8 cellular contexts compared by ENCODE assay signal in the genomic region with DNA sequence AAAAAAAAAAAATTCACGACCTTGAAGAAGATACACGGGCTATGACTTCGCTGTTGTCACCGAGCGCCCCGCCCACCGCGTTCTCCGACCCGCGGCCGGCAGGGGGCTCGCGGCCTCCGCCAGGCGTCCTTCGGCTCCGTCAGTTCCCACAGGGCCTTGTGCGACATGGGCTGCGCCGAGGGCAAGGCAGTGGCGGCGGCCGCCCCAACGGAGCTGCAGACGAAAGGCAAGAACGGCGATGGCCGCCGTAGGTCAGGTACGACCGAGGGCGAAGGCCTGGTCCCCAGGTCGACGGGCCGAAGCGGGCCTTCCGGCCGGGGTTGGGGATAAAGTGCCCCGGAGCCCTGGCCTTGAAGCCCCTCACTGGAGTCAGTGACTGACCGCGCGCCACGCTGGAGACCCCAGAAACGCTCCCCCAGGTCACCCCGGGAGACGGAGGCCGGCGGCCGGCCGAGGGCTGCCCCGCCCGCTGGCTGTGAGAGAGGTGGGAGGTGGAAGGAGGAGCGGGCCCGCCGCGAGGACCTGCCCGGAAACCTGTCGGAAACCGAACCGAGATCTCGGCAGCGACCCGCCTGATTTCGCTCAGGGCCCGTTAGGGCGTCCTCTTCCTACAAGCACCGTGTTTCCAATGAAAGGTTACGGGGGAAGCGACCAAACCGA. TPM values are rescaled to one million over a fixed set of nuclear protein-coding genes. Genes with fewer than 3 reads are reported as not detected.
A peak's percentile ranks its signal among the peaks of the same experiment; 100 is the strongest.
DNase-seq lines count a peak whose midpoint lies in the region; ATAC-seq, FAIRE-seq and TF ChIP-seq lines count a peak whose summit lies in the region.

A gene (plus strand): TSS at position 142 of the 660 bp plus-strand sequence. CDS start 24 bp downstream, at position 166.

- H3K36me3 Mint-ChIP-seq in activated naive CD4-positive, alpha-beta T cell treated with anti-CD3 and anti-CD28 coated beads, Interleukin-2, amount 50 U/mL, for 72 hours: peaks cover 0 to 11% of the 10 kb centered on the region in 2 donors

- H3K9me3 Mint-ChIP-seq in activated naive CD4-positive, alpha-beta T cell treated with anti-CD3 and anti-CD28 coated beads, Interleukin-2, amount 50 U/mL, for 72 hours: peaks cover 0 to 10% of the 10 kb centered on the region in 2 donors

- H3K36me3 ChIP-seq in cardiac muscle cell (no peaks in the 10 kb centered on the region), parathyroid adenoma (ENCODE audit: control insufficient read depth, insufficient read depth, low read length) (no peaks in the 10 kb centered on the region), thyroid gland (no peaks in the 10 kb centered on the region)

- H3K27ac ChIP-seq in A549: peak within 1 kb of the TSS; percentile 95 to 98
- H3K27ac ChIP-seq in cardiac muscle cell: no peak within 1 kb of the TSS
- peak within 1 kb of the TSS; percentile 61 for H3K27ac ChIP-seq in parathyroid adenoma
- peak within 1 kb of the TSS; percentile 26 to 57 (median 37) for H3K27ac ChIP-seq in thyroid gland

- FAIRE-seq in A549 (lab: Jason Lieb, UNC): no peak

- TF ChIP-seq RAD21 in A549 (conservative IDR thresholded peaks at IDR 0.05 in 1 of 2, IDR thresholded peaks at IDR 0.05 in 1 of 2): peak; percentile 90 to 96

- H3K4me3 ChIP-seq in A549 (peak within 1 kb of the TSS; percentile 76), cardiac muscle cell (peak within 1 kb of the TSS; percentile 29), parathyroid adenoma (ENCODE audit: low read depth, low read length) (peak within 1 kb of the TSS; percentile 40), thyroid gland (replicated peaks in 1 of 3) (peak within 1 kb of the TSS; percentile 11 to 36 (median 28))

- no peaks in the 10 kb centered on the region for H3K79me2 ChIP-seq in parathyroid adenoma

- intact Hi-C loops in thyroid gland (cut with DNase I): loop anchor here (5.0 kb wide), 1 partner anchor 72 kb away; no protein-coding TSS in a partner anchor

- WGBS in A549 (ENCODE audit: missing lambda C conversion rate): under 1% methylated on average over 48 of the region's 71 CpGs
- WGBS in thyroid gland, 2 donors: 8 to 14% methylated on average over 18 to 29 of the region's 71 CpGs

- no peak for TF ChIP-seq EP300 in A549 (IDR thresholded peaks at IDR 0.05)

- ATAC-seq in A549: peak; percentile 73 to 77
- peak; percentile 94 for ATAC-seq in GM18867 (IDR thresholded peaks at IDR 0.05; ENCODE audit: unreplicated experiment)
- peak; percentile 87 for ATAC-seq in HG03108 (IDR thresholded peaks at IDR 0.05; ENCODE audit: unreplicated experiment)
- ATAC-seq in activated naive CD4-positive, alpha-beta T cell treated with anti-CD3 and anti-CD28 coated beads, Interleukin-2, amount 50 U/mL, for 72 hours: peak; percentile 83 to 90

- POLR2A ChIA-PET in A549 (lab: Yijun Ruan, JAX): interaction anchor here (0.6 to 2.6 kb wide), 10 partner anchors 34 to 103 kb away, joined by 3 to 24 read pairs (median 4); no protein-coding TSS in a partner anchor

- peak; percentile 82 for TF ChIP-seq POLR2A in A549 (IDR thresholded peaks at IDR 0.05; ENCODE audit: low read length)
- peak in 1 of 2 donors; percentile 59 for TF ChIP-seq POLR2A in thyroid gland (IDR thresholded peaks at IDR 0.05)

- no peak within 1 kb of the TSS for H3K9ac ChIP-seq in parathyroid adenoma

- peak within 1 kb of the TSS; percentile 100 for H2AFZ ChIP-seq in parathyroid adenoma

- H3K4me1 ChIP-seq in A549 (peaks cover 46% of the 10 kb centered on the region), cardiac muscle cell (ENCODE audit: low read depth) (peaks cover 4% of the 10 kb centered on the region), parathyroid adenoma (peaks cover 18% of the 10 kb centered on the region), thyroid gland (peaks cover 4 to 32% of the 10 kb centered on the region in 2 donors)

- DNase-seq in A549 (ENCODE audit: low read depth in 1 of 2, low spot score in 1 of 2) (peak; percentile 93 to 94), SKM-1 treated with dmso at 0.1 percent for 144 hours (lab: John Stamatoyannopoulos, UW; ENCODE audit: unreplicated experiment) (peak; percentile 43), cardiac muscle cell (ENCODE audit: low read depth in 1 of 2, low spot score in 1 of 2) (peak; percentile 86 to 87), thyroid gland (peak; percentile 85 to 87)
- DNase-seq in activated naive CD4-positive, alpha-beta T cell treated with anti-CD3 and anti-CD28 coated beads, Interleukin-2, amount 50 U/mL, for 72 hours (ENCODE audit: low spot score in 2 of 2): peak; percentile 83 to 87

- H3K4me2 ChIP-seq in A549: peak within 1 kb of the TSS; percentile 99
- H3K4me2 ChIP-seq in parathyroid adenoma (ENCODE audit: low read length): peak within 1 kb of the TSS; percentile 22

- peak within 1 kb of the TSS; percentile 79 to 96 for H3K27ac Mint-ChIP-seq in activated naive CD4-positive, alpha-beta T cell treated with anti-CD3 and anti-CD28 coated beads, Interleukin-2, amount 50 U/mL, for 72 hours

- H3K9me3 ChIP-seq in A549 (no peaks in the 10 kb centered on the region), cardiac muscle cell (ENCODE audit: low read depth) (no peaks in the 10 kb centered on the region), parathyroid adenoma (ENCODE audit: control insufficient read depth, low read length) (no peaks in the 10 kb centered on the region), thyroid gland (no peaks in the 10 kb centered on the region)

- H3K27me3 ChIP-seq in cardiac muscle cell (no peaks in the 10 kb centered on the region), parathyroid adenoma (ENCODE audit: control insufficient read depth, insufficient read depth, low read length) (no peaks in the 10 kb centered on the region), thyroid gland (no peaks in the 10 kb centered on the region)

- TF ChIP-seq CTCF in A549 (IDR thresholded peaks at IDR 0.05): peak; percentile 87
- TF ChIP-seq CTCF in cardiac muscle cell (IDR thresholded peaks at IDR 0.05; ENCODE audit: low read depth, low read length): peak; percentile 86
- TF ChIP-seq CTCF in parathyroid adenoma (IDR thresholded peaks at IDR 0.05): peak; percentile 82
- peak; percentile 68 to 92 (median 83) for TF ChIP-seq CTCF in thyroid gland (IDR thresholded peaks at IDR 0.05)

- CTCF ChIA-PET in A549 (lab: Yijun Ruan, JAX): interaction anchor here (0.6 to 10.8 kb wide), 25 partner anchors 11 to 1476 kb away, joined by 3 to 155 read pairs (median 4); a partner anchor contains a TSS

TF ChIP-seq in A549, 52 proteins besides CTCF, POLR2A, EP300 and RAD21 (continues in another document):
- TF ChIP-seq NPAS2 (CRISPR knock-in tag; IDR thresholded peaks at IDR 0.05; ENCODE audit: borderline replicate concordance) (no peak), TFCP2L1 (CRISPR knock-in tag; IDR thresholded peaks at IDR 0.05) (peak; percentile 9; the same call in 1 of the 2 replicates), FOSL2 (IDR thresholded peaks at IDR 0.05) (no peak), FOSL2 (CRISPR knock-in tag; IDR thresholded peaks at IDR 0.05) (peak; percentile 26; the same call in 1 of the 2 replicates), FOSB (CRISPR knock-in tag; IDR thresholded peaks at IDR 0.05) (no peak), TP53 (CRISPR knock-in tag; IDR thresholded peaks at IDR 0.05) (peak; percentile 14; the same call in 1 of the 2 replicates), EHF (CRISPR knock-in tag; IDR thresholded peaks at IDR 0.05) (0 out of 2 replicates have a peak, but pooled peaks have one; percentile 86), EHMT2 (IDR thresholded peaks at IDR 0.05; ENCODE audit: low read depth) (no peak), HOXB5 (CRISPR knock-in tag; IDR thresholded peaks at IDR 0.05) (peak; percentile 78; the same call in 1 of the 2 replicates), HOXB13 (CRISPR knock-in tag; IDR thresholded peaks at IDR 0.05; ENCODE audit: low read depth) (0 out of 2 replicates have a peak, but pooled peaks have one; percentile 81), BHLHE40 (IDR thresholded peaks at IDR 0.05; ENCODE audit: low read depth, low read length) (no peak), KDM5A (IDR thresholded peaks at IDR 0.05) (no peak), PHF8 (IDR thresholded peaks at IDR 0.05; ENCODE audit: borderline replicate concordance, low read depth) (peak; percentile 53; the same call in 1 of the 2 replicates), KDM1A (IDR thresholded peaks at IDR 0.05; ENCODE audit: low read depth) (no peak), ESRRA (IDR thresholded peaks at IDR 0.05; ENCODE audit: borderline replicate concordance, low read length) (peak; percentile 84), SMC3 (IDR thresholded peaks at IDR 0.05) (peak; percentile 96), CBX8 (IDR thresholded peaks at IDR 0.05) (no peak), JUN (IDR thresholded peaks at IDR 0.05) (peak; percentile 68 to 85)
- TF ChIP-seq, protein P1, sequence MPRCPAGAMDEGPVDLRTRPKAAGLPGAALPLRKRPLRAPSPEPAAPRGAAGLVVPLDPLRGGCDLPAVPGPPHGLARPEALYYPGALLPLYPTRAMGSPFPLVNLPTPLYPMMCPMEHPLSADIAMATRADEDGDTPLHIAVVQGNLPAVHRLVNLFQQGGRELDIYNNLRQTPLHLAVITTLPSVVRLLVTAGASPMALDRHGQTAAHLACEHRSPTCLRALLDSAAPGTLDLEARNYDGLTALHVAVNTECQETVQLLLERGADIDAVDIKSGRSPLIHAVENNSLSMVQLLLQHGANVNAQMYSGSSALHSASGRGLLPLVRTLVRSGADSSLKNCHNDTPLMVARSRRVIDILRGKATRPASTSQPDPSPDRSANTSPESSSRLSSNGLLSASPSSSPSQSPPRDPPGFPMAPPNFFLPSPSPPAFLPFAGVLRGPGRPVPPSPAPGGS (IDR thresholded peaks at IDR 0.05): 0 out of 3 replicates have a peak, but pooled peaks have one; percentile 54

RNA-seq across cellular contexts. Expression of the gene that starts here (rescaled TPM):
- polyA plus RNA-seq in A549 (2011; rRNA removed) (1,230 and 1,348 TPM in 2 replicates), A549 (2017; fragmentation: RNase III; extraction: RNeasy Plus Mini Kit Qiagen cat#74134 plus additional on column Dnase treatment) (820 to 990 TPM (median 899 TPM) in 3 replicates), cardiac muscle cell (43.5 and 48.3 TPM in 2 replicates)
- polyA plus RNA-seq in A549 (2012; cell fraction: cytosol; rRNA removed): 1,014 and 1,157 TPM in 2 replicates
- polyA plus RNA-seq in A549 (2012; cell fraction: nucleus; rRNA removed): 1,072 and 1,429 TPM in 2 replicates
- polyA minus RNA-seq in A549 (2011; rRNA and poly(A)+ RNA removed): 1,720 and 1,870 TPM in 2 replicates
- total RNA-seq in activated naive CD4-positive, alpha-beta T cell treated with anti-CD3 and anti-CD28 coated beads, Interleukin-2, amount 50 U/mL, for 72 hours: 100 to 1,000 TPM in 1 of 2 donors, 10 to 100 TPM in 1; 86.4 to 160 TPM
- total RNA-seq in cardiac muscle cell (55.5 and 74.9 TPM in 2 replicates), thyroid gland (100 to 1,000 TPM; 129 to 230 (median 199) TPM)

Comparison
In these comparisons a context has a peak if more than half of its experiments do, and no peak if none do; other contexts are left out.
1. RNA of the gene that starts here (polyA plus RNA-seq): 820 to 1,429 TPM in A549; 43.5 to 48.3 TPM in cardiac muscle cell; every median in the first group is over 10 times any median in the second.
2. DNase-seq: peak in every context shown above with its lines; median percentile 94 in A549; 86 in cardiac muscle cell; 86 in thyroid gland; 85 in activated naive CD4-positive, alpha-beta T cell treated with anti-CD3 and anti-CD28 coated beads, Interleukin-2, amount 50 U/mL, for 72 hours; 43 in SKM-1 treated with dmso at 0.1 percent for 144 hours.
3. Peak in every context shown above with its lines, with median percentiles within 50 percentile points of each other: ATAC-seq, H3K4me3 ChIP-seq and CTCF ChIP-seq.